ENCODE assay signal across 8 cellular contexts in the genomic region with DNA sequence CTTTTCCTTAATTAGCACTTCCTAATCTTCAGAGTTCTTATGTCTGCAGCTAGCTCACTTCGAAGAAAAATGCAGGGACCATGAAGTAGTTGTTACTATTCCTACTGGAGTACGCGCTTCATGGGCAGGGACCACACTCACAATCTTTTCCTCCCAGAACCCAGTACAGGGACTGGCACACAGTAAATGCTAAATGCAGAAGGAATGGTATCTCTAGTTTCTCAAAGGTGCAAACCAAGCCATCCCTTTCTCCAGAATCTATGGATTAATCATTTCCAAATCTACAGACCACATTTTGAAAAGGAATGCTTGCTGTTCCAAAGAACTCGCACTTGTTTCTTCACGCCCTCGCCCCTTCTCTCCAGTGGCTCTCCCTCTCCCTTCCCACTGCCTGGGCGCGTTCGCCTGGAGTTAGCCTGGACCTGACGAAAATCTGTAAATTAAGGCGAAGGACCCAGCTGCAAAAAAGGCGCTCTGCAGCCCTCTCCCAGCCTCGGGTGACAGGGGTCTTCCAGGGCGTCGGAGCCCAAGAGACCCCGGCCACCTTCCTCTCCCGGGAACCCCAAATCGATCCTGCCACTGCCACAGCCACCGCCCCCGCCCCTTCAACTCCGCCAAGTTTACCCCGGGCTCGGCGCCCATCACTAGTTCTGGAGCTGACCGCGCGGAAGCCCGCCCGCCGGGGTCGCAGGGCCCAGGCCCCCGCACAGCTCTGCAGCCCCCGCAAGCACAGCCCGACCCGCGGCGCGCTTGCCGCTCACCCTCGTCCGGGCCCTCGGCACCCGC. TPM values are rescaled to one million over a fixed set of nuclear protein-coding genes. Genes with fewer than 3 reads are reported as not detected.
DNase-seq lines count a peak whose midpoint lies in the region; ATAC-seq lines count a peak whose summit lies in the region.

No MANE protein-coding gene starts in this region.

- H3K9me3 Mint-ChIP-seq in activated T-cell treated with anti-CD3 and anti-CD28 coated beads, Interleukin-2, amount 50 U/mL, for 72 hours = no peaks in the 10 kb centered on the region

- in situ Hi-C loops in ACHN (cut with HindIII; ENCODE audit: low pct_ligation_motif_present, low pct_unique_long_range_greater_than_20kb, low sequenced_read_pairs) = no loop called here

- H3K27me3 ChIP-seq in H7 (ENCODE audit: control insufficient read depth, insufficient read depth, low read length) = no peaks in the 10 kb centered on the region

- H3K36me3 Mint-ChIP-seq in activated T-cell treated with anti-CD3 and anti-CD28 coated beads, Interleukin-2, amount 50 U/mL, for 72 hours (ENCODE audit: insufficient read depth in 2 of 2) = peaks cover 0 to 9% of the 10 kb centered on the region in 2 donors

- peak overlapping the region; percentile 96 for H3K27ac Mint-ChIP-seq in activated T-cell treated with anti-CD3 and anti-CD28 coated beads, Interleukin-2, amount 50 U/mL, for 72 hours

- no peaks in the 10 kb centered on the region for H3K27me3 Mint-ChIP-seq in activated T-cell treated with anti-CD3 and anti-CD28 coated beads, Interleukin-2, amount 50 U/mL, for 72 hours (ENCODE audit: low read depth)

- DNase-seq in ACHN = peak; percentile 61
- peak; percentile 36 for DNase-seq in H7
- DNase-seq in activated T-cell treated with anti-CD3 and anti-CD28 coated beads, Interleukin-2, amount 50 U/mL, for 72 hours = no peak
- DNase-seq in hepatic stellate cell (ENCODE audit: low spot score) = peak; percentile 37
- DNase-seq in skeletal muscle cell (ENCODE audit: low read depth) = no peak
- no peak for DNase-seq in NCI-H1930 (lab: John Stamatoyannopoulos, UW)
- DNase-seq in HuH-7 (ENCODE audit: low spot score) = no peak
- DNase-seq in T-helper 9 cell = no peak

- H3K4me3 ChIP-seq in H7 (ENCODE audit: insufficient read depth, low read depth, low read length) = peak overlapping the region; percentile 91
- peak overlapping the region; percentile 90 for H3K4me3 ChIP-seq in skeletal muscle cell (ENCODE audit: low read depth, low read length)

- no peak for ATAC-seq in activated T-cell treated with anti-CD3 and anti-CD28 coated beads, Interleukin-2, amount 50 U/mL, for 72 hours (replicated peaks in 1 of 2)

- H3K4me1 Mint-ChIP-seq in activated T-cell treated with anti-CD3 and anti-CD28 coated beads, Interleukin-2, amount 50 U/mL, for 72 hours (ENCODE audit: low read depth) = peaks cover 53% of the 10 kb centered on the region

- H3K4me3 Mint-ChIP-seq in activated T-cell treated with anti-CD3 and anti-CD28 coated beads, Interleukin-2, amount 50 U/mL, for 72 hours = peak overlapping the region; percentile 95 to 99

- H3K36me3 ChIP-seq in H7 (replicated peaks; ENCODE audit: control insufficient read depth, insufficient read depth, low read length) = no peaks in the 10 kb centered on the region; the same call in none of the 2 replicates

RNA-seq across cellular contexts. Expression of a gene that starts 0.6 kb away (rescaled TPM):
- total RNA-seq in H7 (2014; rRNA removed; shearing (Covaris generic)) = 286 and 335 TPM in 2 replicates
- total RNA-seq in activated T-cell treated with anti-CD3 and anti-CD28 coated beads, Interleukin-2, amount 50 U/mL, for 72 hours = 10 to 100 TPM; 63.1 to 84.8 TPM

Comparison
In these comparisons a context has a peak if more than half of its experiments do, and no peak if none do; other contexts are left out.
1. DNase-seq: peak in ACHN (single experiment), H7 (single experiment) and hepatic stellate cell (single experiment); none in activated T-cell treated with anti-CD3 and anti-CD28 coated beads, Interleukin-2, amount 50 U/mL, for 72 hours (0 of 2), skeletal muscle cell (single experiment), NCI-H1930 (0 of 2), HuH-7 (single experiment) and T-helper 9 cell (single experiment).